Comparison of ENCODE assay signal across 3 cellular contexts in genomic region chr4:17550549-17550948, GRCh38.
TF ChIP-seq lines count a peak whose summit lies in the region.

No MANE protein-coding gene starts in this region.

TF ChIP-seq in HCT116, 20 proteins besides CTCF, POLR2A, EP300 and RAD21 (continues in another document):
- TF ChIP-seq YY1 (IDR thresholded peaks at IDR 0.05; ENCODE audit: extremely low read depth, insufficient replicate concordance, low read depth, low read length) (no peak), SP1 (IDR thresholded peaks at IDR 0.05; ENCODE audit: low read depth) (no peak), SRF (IDR thresholded peaks at IDR 0.05; ENCODE audit: low read depth) (no peak), CBX3 (IDR thresholded peaks at IDR 0.05; ENCODE audit: low read depth) (no peak), JUND (IDR thresholded peaks at IDR 0.05) (no peak), SIN3A (IDR thresholded peaks at IDR 0.05; ENCODE audit: low read depth) (no peak), POLR2AphosphoS5 (IDR thresholded peaks at IDR 0.05; ENCODE audit: low read depth, low read length) (no peak), EZH2 (IDR thresholded peaks at IDR 0.05) (no peak), ELF1 (IDR thresholded peaks at IDR 0.05; ENCODE audit: borderline replicate concordance, low read depth) (no peak), EGR1 (IDR thresholded peaks at IDR 0.05; ENCODE audit: low read depth) (no peak), ZFX (IDR thresholded peaks at IDR 0.05) (no peak), CEBPB (IDR thresholded peaks at IDR 0.05; ENCODE audit: low read depth) (no peak), ZBTB33 (IDR thresholded peaks at IDR 0.05; ENCODE audit: extremely low read depth, insufficient replicate concordance, low read length) (no peak), ZNF274 (IDR thresholded peaks at IDR 0.05; ENCODE audit: low read depth, low read length) (no peak), FOSL1 (IDR thresholded peaks at IDR 0.05; ENCODE audit: low read depth) (no peak), EZH2phosphoT487 (IDR thresholded peaks at IDR 0.05; ENCODE audit: borderline replicate concordance) (no peak)
- TF ChIP-seq, protein P1, sequence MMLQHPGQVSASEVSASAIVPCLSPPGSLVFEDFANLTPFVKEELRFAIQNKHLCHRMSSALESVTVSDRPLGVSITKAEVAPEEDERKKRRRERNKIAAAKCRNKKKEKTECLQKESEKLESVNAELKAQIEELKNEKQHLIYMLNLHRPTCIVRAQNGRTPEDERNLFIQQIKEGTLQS (IDR thresholded peaks at IDR 0.05): no peak
- TF ChIP-seq, protein P2, sequence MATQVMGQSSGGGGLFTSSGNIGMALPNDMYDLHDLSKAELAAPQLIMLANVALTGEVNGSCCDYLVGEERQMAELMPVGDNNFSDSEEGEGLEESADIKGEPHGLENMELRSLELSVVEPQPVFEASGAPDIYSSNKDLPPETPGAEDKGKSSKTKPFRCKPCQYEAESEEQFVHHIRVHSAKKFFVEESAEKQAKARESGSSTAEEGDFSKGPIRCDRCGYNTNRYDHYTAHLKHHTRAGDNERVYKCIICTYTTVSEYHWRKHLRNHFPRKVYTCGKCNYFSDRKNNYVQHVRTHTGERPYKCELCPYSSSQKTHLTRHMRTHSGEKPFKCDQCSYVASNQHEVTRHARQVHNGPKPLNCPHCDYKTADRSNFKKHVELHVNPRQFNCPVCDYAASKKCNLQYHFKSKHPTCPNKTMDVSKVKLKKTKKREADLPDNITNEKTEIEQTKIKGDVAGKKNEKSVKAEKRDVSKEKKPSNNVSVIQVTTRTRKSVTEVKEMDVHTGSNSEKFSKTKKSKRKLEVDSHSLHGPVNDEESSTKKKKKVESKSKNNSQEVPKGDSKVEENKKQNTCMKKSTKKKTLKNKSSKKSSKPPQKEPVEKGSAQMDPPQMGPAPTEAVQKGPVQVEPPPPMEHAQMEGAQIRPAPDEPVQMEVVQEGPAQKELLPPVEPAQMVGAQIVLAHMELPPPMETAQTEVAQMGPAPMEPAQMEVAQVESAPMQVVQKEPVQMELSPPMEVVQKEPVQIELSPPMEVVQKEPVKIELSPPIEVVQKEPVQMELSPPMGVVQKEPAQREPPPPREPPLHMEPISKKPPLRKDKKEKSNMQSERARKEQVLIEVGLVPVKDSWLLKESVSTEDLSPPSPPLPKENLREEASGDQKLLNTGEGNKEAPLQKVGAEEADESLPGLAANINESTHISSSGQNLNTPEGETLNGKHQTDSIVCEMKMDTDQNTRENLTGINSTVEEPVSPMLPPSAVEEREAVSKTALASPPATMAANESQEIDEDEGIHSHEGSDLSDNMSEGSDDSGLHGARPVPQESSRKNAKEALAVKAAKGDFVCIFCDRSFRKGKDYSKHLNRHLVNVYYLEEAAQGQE (IDR thresholded peaks at IDR 0.05; ENCODE audit: low read depth): no peak

TF ChIP-seq in IMR-90, 13 proteins besides CTCF, POLR2A, EP300 and RAD21:
- TF ChIP-seq NFE2L2 (IDR thresholded peaks at IDR 0.05; ENCODE audit: low read depth, low read length) (no peak), MAFK (IDR thresholded peaks at IDR 0.05; ENCODE audit: low read depth, low read length) (peak; percentile 42), ELK1 (IDR thresholded peaks at IDR 0.05; ENCODE audit: borderline replicate concordance, low read depth, low read length) (no peak), MAZ (IDR thresholded peaks at IDR 0.05; ENCODE audit: borderline replicate concordance, low read depth, low read length) (no peak), SMC3 (IDR thresholded peaks at IDR 0.05; ENCODE audit: low read depth, low read length) (no peak), RFX5 (IDR thresholded peaks at IDR 0.05; ENCODE audit: low read depth, low read length) (no peak), FOS (IDR thresholded peaks at IDR 0.05; ENCODE audit: low read depth, low read length) (no peak)
- TF ChIP-seq, protein P3, sequence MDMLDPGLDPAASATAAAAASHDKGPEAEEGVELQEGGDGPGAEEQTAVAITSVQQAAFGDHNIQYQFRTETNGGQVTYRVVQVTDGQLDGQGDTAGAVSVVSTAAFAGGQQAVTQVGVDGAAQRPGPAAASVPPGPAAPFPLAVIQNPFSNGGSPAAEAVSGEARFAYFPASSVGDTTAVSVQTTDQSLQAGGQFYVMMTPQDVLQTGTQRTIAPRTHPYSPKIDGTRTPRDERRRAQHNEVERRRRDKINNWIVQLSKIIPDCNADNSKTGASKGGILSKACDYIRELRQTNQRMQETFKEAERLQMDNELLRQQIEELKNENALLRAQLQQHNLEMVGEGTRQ (IDR thresholded peaks at IDR 0.05; ENCODE audit: low read depth, low read length): no peak

TF ChIP-seq in K562, 482 proteins besides CTCF, POLR2A, EP300 and RAD21:
- TF ChIP-seq SFPQ (IDR thresholded peaks at IDR 0.05; ENCODE audit: low read depth, low read length) (no peak), C11orf30 (IDR thresholded peaks at IDR 0.05; ENCODE audit: low read depth) (peak; percentile 7; the same call in 1 of the 2 replicates), ZNF764 (CRISPR knock-in tag; IDR thresholded peaks at IDR 0.05; ENCODE audit: low read depth) (no peak), ZNF316 (IDR thresholded peaks at IDR 0.05) (peak; percentile 39; the same call in 1 of the 2 replicates), ZNF41 (CRISPR knock-in tag; conservative IDR thresholded peaks at IDR 0.05) (no peak), RBM17 (IDR thresholded peaks at IDR 0.05; ENCODE audit: borderline replicate concordance, low read depth, low read length) (no peak), STAT6 (CRISPR knock-in tag; IDR thresholded peaks at IDR 0.05) (no peak), RHOXF2B (CRISPR knock-in tag; conservative IDR thresholded peaks at IDR 0.05) (no peak), DNMT1 (IDR thresholded peaks at IDR 0.05) (no peak), ATF6 (CRISPR knock-in tag; IDR thresholded peaks at IDR 0.05) (no peak), FOXP1 (CRISPR knock-in tag; IDR thresholded peaks at IDR 0.05) (no peak)
- TF ChIP-seq, protein P4, sequence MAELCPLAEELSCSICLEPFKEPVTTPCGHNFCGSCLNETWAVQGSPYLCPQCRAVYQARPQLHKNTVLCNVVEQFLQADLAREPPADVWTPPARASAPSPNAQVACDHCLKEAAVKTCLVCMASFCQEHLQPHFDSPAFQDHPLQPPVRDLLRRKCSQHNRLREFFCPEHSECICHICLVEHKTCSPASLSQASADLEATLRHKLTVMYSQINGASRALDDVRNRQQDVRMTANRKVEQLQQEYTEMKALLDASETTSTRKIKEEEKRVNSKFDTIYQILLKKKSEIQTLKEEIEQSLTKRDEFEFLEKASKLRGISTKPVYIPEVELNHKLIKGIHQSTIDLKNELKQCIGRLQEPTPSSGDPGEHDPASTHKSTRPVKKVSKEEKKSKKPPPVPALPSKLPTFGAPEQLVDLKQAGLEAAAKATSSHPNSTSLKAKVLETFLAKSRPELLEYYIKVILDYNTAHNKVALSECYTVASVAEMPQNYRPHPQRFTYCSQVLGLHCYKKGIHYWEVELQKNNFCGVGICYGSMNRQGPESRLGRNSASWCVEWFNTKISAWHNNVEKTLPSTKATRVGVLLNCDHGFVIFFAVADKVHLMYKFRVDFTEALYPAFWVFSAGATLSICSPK (IDR thresholded peaks at IDR 0.05; ENCODE audit: borderline replicate concordance): no peak
